Comparison of ENCODE assay signal across 27 cellular contexts in the genomic region with DNA sequence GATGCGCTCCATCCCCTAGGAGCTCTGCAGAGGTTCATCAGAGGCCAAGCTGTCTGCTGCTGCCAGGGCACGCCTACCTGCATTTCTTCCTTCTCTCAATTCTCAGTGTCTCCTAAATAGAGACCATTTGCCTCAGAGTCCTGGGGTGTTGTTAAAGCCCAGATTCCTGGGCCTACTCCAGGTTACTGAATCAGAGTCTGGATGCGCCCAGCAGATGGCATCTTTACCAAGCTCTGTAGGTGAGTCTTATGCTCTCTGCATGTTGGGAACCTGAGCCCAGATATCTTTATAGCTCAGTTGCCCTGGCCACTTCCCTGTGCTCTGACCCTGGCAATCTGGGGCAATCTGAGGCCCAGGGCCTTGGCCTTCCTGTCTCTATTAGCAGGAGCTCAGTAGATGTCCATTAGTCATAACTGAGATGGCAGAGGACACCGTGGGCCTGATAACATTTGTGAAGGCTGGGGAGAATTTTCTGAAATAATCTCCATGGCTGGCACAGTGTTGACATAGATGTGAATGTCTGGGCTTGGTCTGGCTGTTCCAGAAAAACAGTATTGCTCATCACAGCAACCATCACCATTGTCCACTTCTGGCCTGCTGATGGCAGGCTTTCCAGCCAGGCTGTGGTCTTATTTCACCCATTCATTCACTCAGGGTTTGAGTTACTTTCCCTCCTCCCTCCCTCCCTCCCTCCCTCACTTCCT. TPM values are rescaled to one million over a fixed set of nuclear protein-coding genes. Genes with fewer than 3 reads are reported as not detected.
DNase-seq lines count a peak whose midpoint lies in the region; ATAC-seq, FAIRE-seq and TF ChIP-seq lines count a peak whose summit lies in the region.
"Had no signal": no experiment of that assay in that cellular context is flagged by ENCODE, and none has a peak within 500 bp of the region (broad histone marks: within the 10 kb centered on the region; RNA-seq: fewer than 3 reads in every experiment).

No MANE protein-coding gene starts in this region.

- in situ Hi-C loops in T47D (cut with HindIII; ENCODE audit: low pct_unique_long_range_greater_than_20kb, low sequenced_read_pairs): no loop called here

- no peak overlapping the region for H3K27ac ChIP-seq in breast epithelium
- H3K27ac ChIP-seq in urinary bladder (ENCODE audit: low read depth): peak overlapping the region; percentile 48
- H3K27ac ChIP-seq in vagina: no peak overlapping the region
- H3K27ac ChIP-seq: brain microvascular endothelial cell, gastroesophageal sphincter, KMS-11, psoas muscle, thyroid gland had no signal

- 82% methylated on average over 4 of the region's 4 CpGs for WGBS in urinary bladder

- ATAC-seq in left lobe of liver: peak; percentile 15
- ATAC-seq: activated naive CD8-positive, alpha-beta T cell treated with anti-CD3 and anti-CD28 coated beads, Interleukin-2, amount 50 U/mL, for 24 hours; gastroesophageal sphincter; psoas muscle; Right ventricle myocardium inferior had no signal

- intact Hi-C loops in breast epithelium (cut with DNase I; ENCODE audit: low total_unique reads): no loop called here
- intact Hi-C loops in vagina (cut with DNase I): loop anchor here (10.0 kb wide), 1 partner anchor 108 kb away; no protein-coding TSS in a partner anchor

- no peak for FAIRE-seq in D721Med (lab: Jason Lieb, UNC)
- FAIRE-seq: endothelial cell of umbilical vein, small intestine had no signal

- H3K4me3 ChIP-seq in breast epithelium (no peak overlapping the region), urinary bladder (ENCODE audit: low read depth, low read length) (no peak overlapping the region), vagina (no peak overlapping the region)
- H3K4me3 ChIP-seq: gastroesophageal sphincter, psoas muscle, thyroid gland had no signal

- H3K36me3 ChIP-seq in breast epithelium (no peaks in the 10 kb centered on the region), urinary bladder (ENCODE audit: insufficient read depth) (no peaks in the 10 kb centered on the region), vagina (no peaks in the 10 kb centered on the region)
- H3K36me3 ChIP-seq: brain microvascular endothelial cell, gastroesophageal sphincter, thyroid gland had no signal

- TF ChIP-seq POLR2A in breast epithelium (IDR thresholded peaks at IDR 0.05) (no peak), vagina (IDR thresholded peaks at IDR 0.05) (no peak)

- H3K9me3 ChIP-seq in breast epithelium (no peaks in the 10 kb centered on the region), vagina (no peaks in the 10 kb centered on the region)
- H3K9me3 ChIP-seq: gastroesophageal sphincter, psoas muscle, thyroid gland had no signal

- peak; percentile 33 to 59 for DNase-seq in T47D (ENCODE audit: low read depth in 1 of 2, low spot score in 1 of 2)
- DNase-seq in breast epithelium (ENCODE audit: low spot score in 2 of 2): no peak
- peak; percentile 89 for DNase-seq in cerebellar cortex (ENCODE audit: low spot score)
- DNase-seq in left lobe of liver (ENCODE audit: low spot score): no peak
- DNase-seq in T1000 (lab: John Stamatoyannopoulos, UW): no peak
- no peak for DNase-seq in D721Med (ENCODE audit: insufficient read length, low spot score)
- DNase-seq in vagina (ENCODE audit: extremely low spot score in 2 of 2): no peak
- DNase-seq: activated CD8-positive, alpha-beta memory T cell treated with anti-CD3 and anti-CD28 coated beads, Interleukin-2, amount 50 U/mL, for 48 hours; activated naive CD8-positive, alpha-beta T cell treated with anti-CD3 and anti-CD28 coated beads, Interleukin-2, amount 50 U/mL, for 24 hours; brain microvascular endothelial cell; DMS79; GOT3; left cardiac atrium; mesendoderm; NCI-H2029 treated with DMSO at 0.1 percent for 48 hours; psoas muscle; small intestine; stimulated activated naive CD4-positive, alpha-beta T cell; SW 1271; thyroid gland had no signal

- H3K4me1 ChIP-seq in breast epithelium: no peaks in the 10 kb centered on the region
- H3K4me1 ChIP-seq in urinary bladder (ENCODE audit: insufficient read depth): no peaks in the 10 kb centered on the region
- H3K4me1 ChIP-seq in vagina: no peaks in the 10 kb centered on the region
- H3K4me1 ChIP-seq: gastroesophageal sphincter, psoas muscle had no signal

- H3K27me3 ChIP-seq in breast epithelium (no peaks in the 10 kb centered on the region), vagina (no peaks in the 10 kb centered on the region)
- H3K27me3 ChIP-seq: brain microvascular endothelial cell, gastroesophageal sphincter, thyroid gland had no signal

- TF ChIP-seq CTCF in breast epithelium (IDR thresholded peaks at IDR 0.05) (no peak), D721Med (IDR thresholded peaks at IDR 0.05; ENCODE audit: insufficient read depth, missing control alignments) (no peak), vagina (IDR thresholded peaks at IDR 0.05) (no peak)

RNA-seq across cellular contexts. Expression of gene RBP1, which starts 13.2 kb away (rescaled TPM):
- total RNA-seq in breast epithelium (10 to 100 TPM in 2 of 3 donors, under 1 TPM in 1; 0.64 to 20.9 (median 14.7) TPM), left lobe of liver (29.8 TPM), urinary bladder (41.5 TPM), vagina (19.9 TPM)
- polyA plus RNA-seq in urinary bladder: 94.2 TPM
- total RNA-seq: HT-29 had no signal
- polyA plus RNA-seq: CD14-positive monocyte had no signal

Comparison
In these comparisons a context has a peak if more than half of its experiments do, and no peak if none do; other contexts are left out.
1. DNase-seq: peak in T47D (2 of 2) and cerebellar cortex (single experiment); none in breast epithelium (0 of 2), left lobe of liver (single experiment), T1000 (single experiment), D721Med (single experiment) and vagina (0 of 2).